In genomic region chr7:102285541-102286236, GRCh38 we compare ENCODE assay signal across 8 cellular contexts. TPM values are rescaled to one million over a fixed set of nuclear protein-coding genes. Genes with fewer than 3 reads are reported as not detected.
DNase-seq lines count a peak whose midpoint lies in the region; ATAC-seq, FAIRE-seq and TF ChIP-seq lines count a peak whose summit lies in the region.

No MANE protein-coding gene starts in this region.

- POLR2A ChIA-PET in CD4-positive, alpha-beta T cell (lab: Charles Lee), result no interaction called here
- POLR2A ChIA-PET in H1 (lab: Charles Lee; ENCODE audit: partially characterized antibody) (interaction anchor here (2.6 kb wide), 1 partner anchor 111 kb away, joined by 12 read pairs; the partner anchor contains the start of gene PRKRIP1), HEK293T (lab: Yijun Ruan, JAX) (no interaction called here)

- no peaks in the 10 kb centered on the region for H3K36me3 Mint-ChIP-seq in CD4-positive, alpha-beta T cell (ENCODE audit: low read depth)

- no peak for TF ChIP-seq CTCF in CD4-positive, alpha-beta T cell (IDR thresholded peaks at IDR 0.05)
- TF ChIP-seq CTCF in H1 (IDR thresholded peaks at IDR 0.05; ENCODE audit: control extremely low read depth in 1 of 3, insufficient read depth in 1 of 3, low read depth in 1 of 3, low read length in 3 of 3), result no peak
- no peak for TF ChIP-seq CTCF in neutrophil (IDR thresholded peaks at IDR 0.05)

- intact Hi-C loops in CD4-positive, alpha-beta T cell (cut with DNase I, micrococcal nuclease), result loop anchor here in 1 of 2 experiments (5.0 to 10.0 kb wide), 3 partner anchors 77 to 789 kb away; partner anchors contain the start of genes ARMC10, FAM185A and FBXL13

- H2AFZ ChIP-seq in H1 (ENCODE audit: low read length), result no peak overlapping the region

- H3K4me3 Mint-ChIP-seq in CD4-positive, alpha-beta T cell, result peak overlapping the region; percentile 91

- no peak for TF ChIP-seq EP300 in H1 (IDR thresholded peaks at IDR 0.05; ENCODE audit: borderline replicate concordance in 1 of 2, low read depth in 2 of 2, low read length in 2 of 2)

- H2BK5ac ChIP-seq in H1 (ENCODE audit: low read depth, low read length), result no peak overlapping the region

- H3K4me3 ChIP-seq in H1 (ENCODE audit: extremely low read depth in 1 of 4, insufficient read depth in 2 of 4, low read depth in 3 of 4, low read length in 4 of 4) (peak overlapping the region; percentile 38 to 90 (median 62)), neutrophil (ENCODE audit: low read depth in 1 of 2, low read length in 1 of 2) (peak overlapping the region; percentile 100)

- H3K23ac ChIP-seq in H1 (ENCODE audit: insufficient read length), result no peak overlapping the region

- no peak overlapping the region for H3K56ac ChIP-seq in H1 (replicated peaks; ENCODE audit: insufficient read length, low read depth, low read length)

- WGBS in H1 (ENCODE audit: extremely low coverage in 1 of 2, insufficient coverage in 1 of 2, insufficient read length in 1 of 2, insufficient replicate concordance in 2 of 2, low coverage in 1 of 2, low lambda C conversion rate in 2 of 2, missing lambda C conversion rate in 1 of 2), 2 experiments, result 56% methylated on average over 15 of the region's 19 CpGs; no CpG with 5 or more reads in 1 of the 2 experiments

- H3K4me1 ChIP-seq in H1 (replicated peaks in 1 of 4; ENCODE audit: control insufficient read depth in 3 of 4, insufficient read depth in 4 of 4, low read length in 3 of 4) (peaks cover 2 to 16% (median 7%) of the 10 kb centered on the region in 4 experiments), neutrophil (ENCODE audit: control insufficient read depth in 1 of 2, insufficient read depth in 1 of 2, low read depth in 1 of 2, low read length in 1 of 2) (peaks cover 31 to 36% of the 10 kb centered on the region in 2 experiments)

- peak overlapping the region; percentile 87; the same call in 1 of the 2 replicates for H3K18ac ChIP-seq in H1 (ENCODE audit: extremely low read depth, low read length)

- no peak for TF ChIP-seq POLR2A in H1 (IDR thresholded peaks at IDR 0.05; ENCODE audit: control extremely low read depth in 1 of 2, low read depth in 2 of 2, low read length in 2 of 2)

- H4K8ac ChIP-seq in H1 (ENCODE audit: extremely low read depth, insufficient read depth, low read length), result peak overlapping the region; percentile 7; the same call in 1 of the 2 replicates

- H3K4ac ChIP-seq in H1 (replicated peaks; ENCODE audit: insufficient read length, low read depth, low read length), result no peak overlapping the region

- no peak overlapping the region for H2AK5ac ChIP-seq in H1 (ENCODE audit: low read depth, low read length)

- no peak overlapping the region for H2BK20ac ChIP-seq in H1 (ENCODE audit: low read length)

- no peak overlapping the region for H4K91ac ChIP-seq in H1 (replicated peaks; ENCODE audit: insufficient read length, low read length)

- no peaks in the 10 kb centered on the region for H3K27me3 ChIP-seq in CD4-positive, alpha-beta T cell (ENCODE audit: control insufficient read depth, insufficient read depth, low read length)
- H3K27me3 ChIP-seq in H1 (replicated peaks in 1 of 4; ENCODE audit: control insufficient read depth in 3 of 4, extremely low read depth in 1 of 4, insufficient read depth in 3 of 4, low read length in 3 of 4) (peaks cover 0 to 4% (median 3%) of the 10 kb centered on the region in 4 experiments; a peak in 3 of 7 replicates), neutrophil (peaks cover 48% of the 10 kb centered on the region)

- no peaks in the 10 kb centered on the region for H3K79me2 ChIP-seq in H1 (ENCODE audit: control insufficient read depth in 1 of 2, insufficient read depth in 2 of 2, low read length in 2 of 2)

- TF ChIP-seq RAD21 in H1 (IDR thresholded peaks at IDR 0.05 in 1 of 2, conservative IDR thresholded peaks at IDR 0.05 in 1 of 2; ENCODE audit: low read depth in 2 of 2, low read length in 2 of 2), result no peak

- no peaks in the 10 kb centered on the region for H3K9me3 ChIP-seq in CD4-positive, alpha-beta T cell (ENCODE audit: control insufficient read depth, low read length)
- no peaks in the 10 kb centered on the region for H3K9me3 ChIP-seq in H1 (ENCODE audit: insufficient read depth in 2 of 2, low read depth in 1 of 2, low read length in 1 of 2)
- H3K9me3 ChIP-seq in neutrophil, result no peaks in the 10 kb centered on the region

- no peaks in the 10 kb centered on the region for H3K9me3 Mint-ChIP-seq in CD4-positive, alpha-beta T cell

- no peak overlapping the region for H2BK120ac ChIP-seq in H1 (replicated peaks; ENCODE audit: low read depth, low read length)

- peaks cover 18% of the 10 kb centered on the region for H3K4me1 Mint-ChIP-seq in CD4-positive, alpha-beta T cell (ENCODE audit: low read depth)

- no peak overlapping the region for H3K27ac ChIP-seq in CD4-positive, alpha-beta T cell (ENCODE audit: low read depth, low read length)
- H3K27ac ChIP-seq in H1 (ENCODE audit: low read depth, low read length), result no peak overlapping the region
- peak overlapping the region; percentile 90 for H3K27ac ChIP-seq in neutrophil

- H2BK12ac ChIP-seq in H1 (ENCODE audit: low read depth, low read length), result no peak overlapping the region

- peak overlapping the region in 1 of 4 experiments; percentile 32; a peak in 1 of 7 replicates for H3K9ac ChIP-seq in H1 (replicated peaks in 1 of 4; ENCODE audit: extremely low read depth in 1 of 4, low read depth in 3 of 4, low read length in 3 of 4)

- no peaks in the 10 kb centered on the region for H3K36me3 ChIP-seq in H1 (ENCODE audit: control insufficient read depth in 2 of 4, insufficient read depth in 4 of 4, low read length in 3 of 4)
- H3K36me3 ChIP-seq in neutrophil, result no peaks in the 10 kb centered on the region

- ATAC-seq in CD4-positive, alpha-beta T cell (ENCODE audit: poor library complexity), result peak; percentile 16
- no peak for ATAC-seq in HG03135 (IDR thresholded peaks at IDR 0.05; ENCODE audit: unreplicated experiment)

- H3K14ac ChIP-seq in H1 (ENCODE audit: insufficient read length), result no peak overlapping the region

- FAIRE-seq in H1 (lab: Jason Lieb, UNC), result no peak

- no peak overlapping the region for H4K5ac ChIP-seq in H1 (ENCODE audit: insufficient read length, low read depth, low read length)

- H3K4me2 ChIP-seq in H1 (ENCODE audit: insufficient read depth in 1 of 2, low read depth in 2 of 2, low read length in 2 of 2), result peak overlapping the region; percentile 70 to 76

- no peak overlapping the region for H3K27ac Mint-ChIP-seq in CD4-positive, alpha-beta T cell

- peaks cover 5% of the 10 kb centered on the region for H3K79me1 ChIP-seq in H1 (ENCODE audit: low read depth, low read length)

- no peak for DNase-seq in CD4-positive, alpha-beta T cell
- DNase-seq in NOMO-1 treated with DMSO at 0.1 percent for 48 hours (lab: John Stamatoyannopoulos, UW; ENCODE audit: unreplicated experiment) (peak; percentile 43), H1 (ENCODE audit: low read depth in 1 of 2, low spot score in 2 of 2) (no peak), HEK293T (ENCODE audit: extremely low spot score) (no peak), NCI-H1105 (lab: John Stamatoyannopoulos, UW) (no peak)
- no peak for DNase-seq in effector CD4-positive, alpha-beta T cell

- H2BK15ac ChIP-seq in H1 (ENCODE audit: low read length), result no peak overlapping the region

- no peaks in the 10 kb centered on the region for H3K27me3 Mint-ChIP-seq in CD4-positive, alpha-beta T cell

- CTCF ChIA-PET in CD4-positive, alpha-beta T cell (lab: Charles Lee), result no interaction called here
- CTCF ChIA-PET in H1 (lab: Charles Lee; ENCODE audit: partially characterized antibody) (interaction anchor here (1.0 to 4.1 kb wide), 4 partner anchors 9 to 119 kb away, joined by 3 to 26 read pairs (median 4); no protein-coding TSS in a partner anchor), HEK293T (lab: Yijun Ruan, JAX) (no interaction called here)

- H4K20me1 ChIP-seq in H1 (replicated peaks in 1 of 2; ENCODE audit: control insufficient read depth in 1 of 2, insufficient read depth in 2 of 2, low read length in 2 of 2), result peaks cover 3 to 20% of the 10 kb centered on the region in 2 experiments

- peaks cover 14% of the 10 kb centered on the region; the same call in 1 of the 2 replicates for H3K23me2 ChIP-seq in H1 (ENCODE audit: low read depth, low read length)

TF ChIP-seq in H1, 55 proteins besides CTCF, POLR2A, EP300 and RAD21 (continues in another document):
- TF ChIP-seq NRF1 (IDR thresholded peaks at IDR 0.05; ENCODE audit: low read depth, low read length), result no peak
- peak; percentile 7 for TF ChIP-seq ASH2L (IDR thresholded peaks at IDR 0.05; ENCODE audit: low read length)
- TF ChIP-seq EZH2 (IDR thresholded peaks at IDR 0.05; ENCODE audit: low read depth, low read length, severe bottlenecking), result no peak
- no peak for TF ChIP-seq SIX5 (IDR thresholded peaks at IDR 0.05; ENCODE audit: low read depth, low read length)
- no peak for TF ChIP-seq CTBP2 (IDR thresholded peaks at IDR 0.05; ENCODE audit: borderline replicate concordance, insufficient read depth, insufficient read length, low read length)
- TF ChIP-seq RBBP5 (IDR thresholded peaks at IDR 0.05; ENCODE audit: borderline replicate concordance, low read depth, low read length), result no peak
- no peak for TF ChIP-seq BACH1 (IDR thresholded peaks at IDR 0.05; ENCODE audit: low read length)
- no peak for TF ChIP-seq POLR2AphosphoS5 (IDR thresholded peaks at IDR 0.05; ENCODE audit: low read depth, low read length)

TF ChIP-seq in HEK293T, 16 proteins besides CTCF, POLR2A, EP300 and RAD21 (continues in another document):
- no peak for TF ChIP-seq SP1 (IDR thresholded peaks at IDR 0.05)
- TF ChIP-seq ZNF384 (IDR thresholded peaks at IDR 0.05), result no peak
- TF ChIP-seq SUZ12 (IDR thresholded peaks at IDR 0.05), result no peak
- TF ChIP-seq BHLHE40 (IDR thresholded peaks at IDR 0.05; ENCODE audit: borderline replicate concordance), result no peak
- no peak for TF ChIP-seq NFRKB (IDR thresholded peaks at IDR 0.05)
- TF ChIP-seq FOXM1 (IDR thresholded peaks at IDR 0.05; ENCODE audit: borderline replicate concordance), result no peak
- TF ChIP-seq LEF1 (IDR thresholded peaks at IDR 0.05; ENCODE audit: borderline replicate concordance), result no peak
- no peak for TF ChIP-seq TARDBP (IDR thresholded peaks at IDR 0.05)
- TF ChIP-seq ELF4 (IDR thresholded peaks at IDR 0.05), result no peak
- no peak for TF ChIP-seq CTBP1 (IDR thresholded peaks at IDR 0.05; ENCODE audit: borderline replicate concordance)

RNA-seq across cellular contexts. Expression of gene SH2B2, which starts 1.0 kb away (rescaled TPM):
- under 1 TPM; 0.77 to 0.95 TPM for total RNA-seq in CD4-positive, alpha-beta T cell
- 17.5 and 18.7 TPM in 2 replicates for total RNA-seq in H1 (2021; fragmentation: NEBNext Ultra II Directional; extraction: Animal tissue kit (Norgen Biotek cat#: 25700))
- 11.5 and 21.0 TPM in 2 replicates for polyA plus RNA-seq in H1 (2011; rRNA removed)
- polyA plus RNA-seq in H1 (2011; cell fraction: cytosol; rRNA removed), result 11.9 TPM
- polyA plus RNA-seq in H1 (2011; cell fraction: nucleus; rRNA removed), result 13.6 TPM
- polyA plus RNA-seq in H1 (2012, experiment 1 of 2), result 4.5 to 12.5 TPM (median 10.7 TPM) in 4 replicates
- 6.4 TPM for polyA plus RNA-seq in H1 (2012, experiment 2 of 2)
- polyA plus RNA-seq in H1 (2013, experiment 1 of 2), result 6.5 TPM
- polyA plus RNA-seq in H1 (2013, experiment 2 of 2), result 7.5 TPM
- polyA minus RNA-seq in H1 (2011; rRNA and poly(A)+ RNA removed), result 5.3 and 6.7 TPM in 2 replicates
- polyA minus RNA-seq in H1 (2011; cell fraction: cytosol; rRNA and poly(A)+ RNA removed), result 11.3 TPM
- polyA minus RNA-seq in H1 (2011; cell fraction: nucleus; rRNA and poly(A)+ RNA removed), result 7.5 TPM
